In the genomic region with DNA sequence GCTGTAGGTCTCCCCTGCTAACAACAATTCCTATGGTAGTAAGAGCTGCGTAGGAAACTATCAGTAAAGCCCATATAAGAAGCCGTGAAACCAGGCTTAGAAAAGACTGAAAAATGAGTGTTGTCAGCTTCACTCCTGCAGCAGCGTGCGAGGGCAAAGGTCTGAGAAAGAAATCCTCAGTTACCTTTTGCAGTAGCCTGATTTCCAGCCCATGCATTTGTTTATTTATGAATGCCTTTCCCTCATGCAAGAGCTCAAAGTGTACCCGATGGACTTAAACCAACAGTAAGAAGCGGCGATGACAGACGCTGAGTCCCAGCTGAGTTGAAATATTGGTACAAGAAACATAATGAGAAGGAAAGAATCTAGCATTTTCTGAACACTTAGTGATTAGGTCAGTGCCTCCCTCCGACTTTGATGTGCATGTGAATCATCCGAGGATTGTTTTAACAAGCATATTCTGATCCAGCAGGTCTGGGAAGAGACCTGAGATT, we compare ENCODE assay signal across 11 cellular contexts. TPM values are rescaled to one million over a fixed set of nuclear protein-coding genes. Genes with fewer than 3 reads are reported as not detected.
DNase-seq lines count a peak whose midpoint lies in the region; ATAC-seq and TF ChIP-seq lines count a peak whose summit lies in the region.
"Had no signal": no experiment of that assay in that cellular context is flagged by ENCODE, and none has a peak within 500 bp of the region (broad histone marks: within the 10 kb centered on the region; RNA-seq: fewer than 3 reads in every experiment).

No MANE protein-coding gene starts in this region.

- peak overlapping the region; percentile 82 for H3K4me3 Mint-ChIP-seq in type B pancreatic cell

- H3K4me1 ChIP-seq in left ventricle myocardium inferior (peaks cover 27% of the 10 kb centered on the region), body of pancreas (peaks cover 41% of the 10 kb centered on the region)

- peak overlapping the region; percentile 88 for H3K27ac Mint-ChIP-seq in type B pancreatic cell

- ATAC-seq in Right ventricle myocardium superior (ENCODE audit: poor library complexity), result peak; percentile 32
- ATAC-seq in body of pancreas, result peak; percentile 84
- ATAC-seq in HG02571 (IDR thresholded peaks at IDR 0.05; ENCODE audit: unreplicated experiment), result no peak
- ATAC-seq in HG02763 (IDR thresholded peaks at IDR 0.05; ENCODE audit: unreplicated experiment), result no peak

- TF ChIP-seq CTCF in left ventricle myocardium inferior (IDR thresholded peaks at IDR 0.05; ENCODE audit: borderline replicate concordance) (no peak), body of pancreas (IDR thresholded peaks at IDR 0.05) (no peak), type B pancreatic cell (conservative IDR thresholded peaks at IDR 0.05) (no peak)

- H3K9me3 Mint-ChIP-seq in type B pancreatic cell, result no peaks in the 10 kb centered on the region

- no peaks in the 10 kb centered on the region for H3K36me3 Mint-ChIP-seq in type B pancreatic cell

- WGBS in body of pancreas, 2 donors, result 18 to 22% methylated on average over 10 of the region's 10 CpGs

- no peaks in the 10 kb centered on the region for H3K36me3 ChIP-seq in left ventricle myocardium inferior
- no peaks in the 10 kb centered on the region for H3K36me3 ChIP-seq in body of pancreas (replicated peaks in 1 of 2; ENCODE audit: insufficient read depth in 1 of 2, low read depth in 2 of 2)
- H3K36me3 ChIP-seq: Peyer's patch had no signal

- H3K4me1 Mint-ChIP-seq in type B pancreatic cell (ENCODE audit: unreplicated experiment), result peaks cover 28% of the 10 kb centered on the region

- H3K4me3 ChIP-seq in left ventricle myocardium inferior (no peak overlapping the region), body of pancreas (no peak overlapping the region)
- H3K4me3 ChIP-seq: Peyer's patch had no signal

- DNase-seq in Right ventricle myocardium superior (no peak), left ventricle myocardium inferior (no peak), body of pancreas (peak; percentile 46 to 67 (median 56)), left kidney (ENCODE audit: low read depth, low spot score) (peak; percentile 69), type B pancreatic cell (ENCODE audit: extremely low spot score, unreplicated experiment) (no peak), NCI-H345 (lab: John Stamatoyannopoulos, UW) (no peak)
- DNase-seq: activated CD4-positive, alpha-beta T cell treated with anti-CD3 and anti-CD28 coated beads, Interleukin-2, amount 50 U/mL, for 48 hours; cerebellar nuclear complex; Peyer's patch had no signal

- intact Hi-C loops in Right ventricle myocardium superior (cut with DNase I) (no loop called here), left ventricle myocardium inferior (cut with micrococcal nuclease) (no loop called here), body of pancreas (cut with DNase I) (no loop called here)

- no peaks in the 10 kb centered on the region for H3K27me3 ChIP-seq in left ventricle myocardium inferior (ENCODE audit: low read depth)
- no peaks in the 10 kb centered on the region for H3K27me3 ChIP-seq in body of pancreas
- H3K27me3 ChIP-seq: Peyer's patch had no signal

- TF ChIP-seq POLR2A in body of pancreas (IDR thresholded peaks at IDR 0.05), result peak in 2 of 3 donors; percentile 32 to 47

- H3K27me3 Mint-ChIP-seq in type B pancreatic cell, result no peaks in the 10 kb centered on the region

- H3K9me3 ChIP-seq in left ventricle myocardium inferior (replicated peaks) (no peaks in the 10 kb centered on the region), body of pancreas (no peaks in the 10 kb centered on the region)
- H3K9me3 ChIP-seq: Peyer's patch had no signal

- H3K27ac ChIP-seq in left ventricle myocardium inferior (replicated peaks) (no peak overlapping the region), body of pancreas (peak overlapping the region; percentile 37 to 79 (median 67))
- H3K27ac ChIP-seq: Peyer's patch had no signal

RNA-seq across cellular contexts. Expression of gene POLI, which starts 15.0 kb away (rescaled TPM):
- total RNA-seq in Right ventricle myocardium superior (20.9 TPM), left ventricle myocardium inferior (17.8 TPM), body of pancreas (10 to 100 TPM; 30.7 to 34.2 TPM), type B pancreatic cell (ENCODE audit: low replicate concordance) (29.0 and 44.2 TPM in 2 replicates)

RNA-seq across cellular contexts. Expression of gene MBD2, which starts 29.8 kb away (rescaled TPM):
- 43.6 TPM for total RNA-seq in Right ventricle myocardium superior
- 43.7 TPM for total RNA-seq in left ventricle myocardium inferior
- total RNA-seq in body of pancreas, result 10 to 100 TPM; 26.4 to 29.1 TPM
- 48.8 and 100 TPM in 2 replicates for total RNA-seq in type B pancreatic cell (ENCODE audit: low replicate concordance)

Comparison
In these comparisons a context has a peak if more than half of its experiments do, and no peak if none do; other contexts are left out.
1. ATAC-seq: peak in Right ventricle myocardium superior (single experiment) and body of pancreas (single experiment); none in HG02571 (single experiment) and HG02763 (single experiment).
2. DNase-seq: peak in body of pancreas (4 of 4) and left kidney (single experiment); none in Right ventricle myocardium superior (single experiment), left ventricle myocardium inferior (single experiment), type B pancreatic cell (single experiment) and NCI-H345 (single experiment).